ENCODE assay signal across 6 cellular contexts in genomic region chr10:96770987-96771386, GRCh38.
"Had no signal": no experiment of that assay in that cellular context is flagged by ENCODE, and none has a peak within 500 bp of the region (broad histone marks: within the 10 kb centered on the region; RNA-seq: fewer than 3 reads in every experiment).

No MANE protein-coding gene starts in this region.

- FAIRE-seq: G401.6, GM12892, GM18507, GM19239 had no signal

- DNase-seq: GDM1, GF-D8 had no signal
